Comparison of ENCODE assay signal across 23 cellular contexts in the genomic region with DNA sequence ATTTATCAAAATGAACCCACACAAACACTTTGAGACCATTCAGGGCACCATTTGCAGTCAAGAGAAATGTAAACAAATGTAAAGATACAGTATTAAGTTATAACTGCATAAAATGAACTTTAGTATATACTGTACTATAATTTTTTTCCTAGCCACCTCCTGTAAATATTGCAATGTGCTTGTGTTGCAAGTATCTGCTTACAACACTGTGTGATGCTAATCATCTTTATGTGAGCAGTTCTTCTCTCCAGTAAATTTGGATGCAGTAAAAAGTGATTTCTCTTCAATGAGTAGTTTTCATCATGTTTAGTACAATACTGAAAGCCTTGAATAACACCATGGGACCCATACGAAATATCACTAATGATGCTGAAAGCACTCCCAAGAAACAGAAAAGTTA. TPM values are rescaled to one million over a fixed set of nuclear protein-coding genes. Genes with fewer than 3 reads are reported as not detected.
DNase-seq lines count a peak whose midpoint lies in the region; ATAC-seq, FAIRE-seq and TF ChIP-seq lines count a peak whose summit lies in the region.
"Had no signal": no experiment of that assay in that cellular context is flagged by ENCODE, and none has a peak within 500 bp of the region (broad histone marks: within the 10 kb centered on the region; RNA-seq: fewer than 3 reads in every experiment).

No MANE protein-coding gene starts in this region.

- no peak overlapping the region for H2AFZ ChIP-seq in HepG2 (ENCODE audit: low read length)
- no peak overlapping the region for H2AFZ ChIP-seq in mammary epithelial cell (ENCODE audit: low read depth, low read length)
- H2AFZ ChIP-seq in Karpas-422 (ENCODE audit: low read length) = no peak overlapping the region

- DNase-seq in HepG2 (ENCODE audit: low spot score) (no peak), right lobe of liver (no peak), OCI-M1 (lab: John Stamatoyannopoulos, UW) (peak; percentile 30), mammary epithelial cell (no peak), Karpas-422 (no peak), LoVo (ENCODE audit: low spot score) (no peak), AG20443 (ENCODE audit: low spot score) (no peak)
- DNase-seq: activated CD8-positive, alpha-beta memory T cell treated with anti-CD3 and anti-CD28 coated beads for 24 hours; adrenal gland; dorsolateral prefrontal cortex; EL; gastrocnemius medialis; kidney glomerular epithelial cell; naive B cell; NCI-H146; small intestine; stimulated activated CD4-positive, alpha-beta T cell treated with anti-CD3 and anti-CD28 coated beads, Interleukin-4, amount 100 ng/mL, for 1 hour; T-helper 2 cell; uterus had no signal

- peaks cover 91% of the 10 kb centered on the region for H3K4me1 ChIP-seq in HepG2 (ENCODE audit: insufficient read depth, low read length)
- peaks cover 0 to 43% (median 6%) of the 10 kb centered on the region in 4 donors for H3K4me1 ChIP-seq in right lobe of liver
- H3K4me1 ChIP-seq in mammary epithelial cell (ENCODE audit: insufficient read depth, low read length) = peaks cover 5% of the 10 kb centered on the region
- H3K4me1 ChIP-seq in Karpas-422 (ENCODE audit: low read length) = peaks cover 57% of the 10 kb centered on the region
- H3K4me1 ChIP-seq: prostate gland had no signal

- CTCF ChIA-PET in HepG2 (lab: Yijun Ruan, JAX; ENCODE audit: low intra/inter-chr PET ratio, low total read pairs) = no interaction called here
- CTCF ChIA-PET in mammary epithelial cell (lab: Charles Lee; ENCODE audit: low non-redundant PET) = no interaction called here

- no peak for TF ChIP-seq RAD21 in HepG2 (CRISPR knock-in tag; IDR thresholded peaks at IDR 0.05)

- no peaks in the 10 kb centered on the region for H3K27me3 ChIP-seq in HepG2 (ENCODE audit: control insufficient read depth in 1 of 2, insufficient read depth in 2 of 2, low read length in 2 of 2)
- no peaks in the 10 kb centered on the region for H3K27me3 ChIP-seq in right lobe of liver
- no peaks in the 10 kb centered on the region for H3K27me3 ChIP-seq in mammary epithelial cell (ENCODE audit: insufficient read depth, low read length)
- H3K27me3 ChIP-seq in Karpas-422 (ENCODE audit: low read length) = no peaks in the 10 kb centered on the region
- H3K27me3 ChIP-seq: adrenal gland, cardiac muscle cell, dorsolateral prefrontal cortex, gastrocnemius medialis, uterus had no signal

- H3K9ac ChIP-seq in HepG2 (ENCODE audit: insufficient read depth, low read depth, low read length) (no peak overlapping the region), mammary epithelial cell (ENCODE audit: insufficient read depth, low read length) (no peak overlapping the region), Karpas-422 (ENCODE audit: low read length) (no peak overlapping the region)

- POLR2A ChIA-PET in HepG2 (lab: Yijun Ruan, JAX) = interaction anchor here (4.8 kb wide), 1 partner anchor 9 kb away, joined by 31 read pairs; the partner anchor contains the start of gene G3BP1

- BruUV-seq in HepG2 (replicated peaks; lab: Mats Ljungman, UMichigan) = TSS peak; percentile 1
- BruUV-seq in mammary epithelial cell (replicated peaks; lab: Mats Ljungman, UMichigan) = no TSS peak

- FAIRE-seq in HepG2 (lab: Jason Lieb, UNC) = no peak
- FAIRE-seq: small intestine had no signal

- H3K79me2 ChIP-seq in HepG2 (ENCODE audit: insufficient read depth, low read length) (peaks cover 100% of the 10 kb centered on the region), mammary epithelial cell (ENCODE audit: insufficient read depth, low read length) (peaks cover 100% of the 10 kb centered on the region), Karpas-422 (ENCODE audit: low read length) (peaks cover 100% of the 10 kb centered on the region)

- peaks cover 2 to 9% of the 10 kb centered on the region in 2 experiments; a peak in 4 of 5 replicates for H3K36me3 ChIP-seq in HepG2 (replicated peaks in 1 of 2; ENCODE audit: control insufficient read depth in 1 of 2, insufficient read depth in 2 of 2, low read length in 2 of 2)
- no peaks in the 10 kb centered on the region for H3K36me3 ChIP-seq in right lobe of liver
- H3K36me3 ChIP-seq in mammary epithelial cell (ENCODE audit: insufficient read depth, low read length) = peaks cover 8% of the 10 kb centered on the region
- peaks cover 52% of the 10 kb centered on the region for H3K36me3 ChIP-seq in Karpas-422 (ENCODE audit: insufficient read depth, low read length)
- H3K36me3 ChIP-seq: adrenal gland, gastrocnemius medialis, prostate gland, uterus had no signal

- ATAC-seq in HepG2 = no peak
- ATAC-seq in right lobe of liver = no peak
- ATAC-seq in HG03045 (IDR thresholded peaks at IDR 0.05; ENCODE audit: unreplicated experiment) = no peak
- ATAC-seq: gastrocnemius medialis had no signal

- H3K9me2 ChIP-seq in Karpas-422 (replicated peaks; ENCODE audit: insufficient read depth, low read length) = no peaks in the 10 kb centered on the region

- TF ChIP-seq POLR2A in HepG2 (IDR thresholded peaks at IDR 0.05; ENCODE audit: insufficient read depth in 1 of 2, low read depth in 2 of 2, low read length in 2 of 2) = no peak
- TF ChIP-seq POLR2A in right lobe of liver (IDR thresholded peaks at IDR 0.05) = no peak

- H4K20me1 ChIP-seq in HepG2 (ENCODE audit: insufficient read depth, low read length) (peaks cover 98% of the 10 kb centered on the region), mammary epithelial cell (ENCODE audit: insufficient read depth, low read length) (peaks cover 43% of the 10 kb centered on the region), Karpas-422 (ENCODE audit: insufficient read depth, low read depth, low read length) (peaks cover 90% of the 10 kb centered on the region)

- H3K9me3 ChIP-seq in HepG2 (ENCODE audit: low read length) = no peaks in the 10 kb centered on the region
- no peaks in the 10 kb centered on the region for H3K9me3 ChIP-seq in right lobe of liver
- H3K9me3 ChIP-seq in mammary epithelial cell (replicated peaks; ENCODE audit: insufficient read depth, low read length) = no peaks in the 10 kb centered on the region
- H3K9me3 ChIP-seq in Karpas-422 (ENCODE audit: low read length) = no peaks in the 10 kb centered on the region
- H3K9me3 ChIP-seq: adrenal gland, gastrocnemius medialis, prostate gland, uterus had no signal

- no peak overlapping the region; the same call in 1 of the 2 replicates for H3K4me2 ChIP-seq in HepG2 (ENCODE audit: low read depth, low read length)
- H3K4me2 ChIP-seq in mammary epithelial cell (ENCODE audit: insufficient read depth, low read depth, low read length) = peak overlapping the region; percentile 3
- H3K4me2 ChIP-seq in Karpas-422 (ENCODE audit: low read depth, low read length, poor library complexity, severe bottlenecking) = no peak overlapping the region

- no peak for TF ChIP-seq EP300 in HepG2 (IDR thresholded peaks at IDR 0.05; ENCODE audit: low read depth in 2 of 2, low read length in 2 of 2)
- no peak for TF ChIP-seq EP300 in HepG2 (CRISPR knock-in tag; IDR thresholded peaks at IDR 0.05; ENCODE audit: borderline replicate concordance)

- TF ChIP-seq CTCF in HepG2 (CRISPR knock-in tag; IDR thresholded peaks at IDR 0.05) (no peak), right lobe of liver (IDR thresholded peaks at IDR 0.05) (no peak), mammary epithelial cell (conservative IDR thresholded peaks at IDR 0.05 in 1 of 2, IDR thresholded peaks at IDR 0.05 in 1 of 2; ENCODE audit: extremely low read depth in 1 of 2, insufficient read depth in 1 of 2, low read depth in 1 of 2, low read length in 2 of 2) (no peak)

- in situ Hi-C loops in HepG2 (cut with HindIII; ENCODE audit: extremely low pct_ligation_motif_present, low pct_unique_long_range_greater_than_20kb) (no loop called here), mammary epithelial cell (cut with MboI; ENCODE audit: low sequenced_read_pairs in 2 of 2) (no loop called here)

- no peak overlapping the region for H3K4me3 ChIP-seq in HepG2 (replicated peaks in 1 of 3; ENCODE audit: insufficient read depth in 1 of 3, low read depth in 2 of 3, low read length in 3 of 3)
- H3K4me3 ChIP-seq in right lobe of liver = no peak overlapping the region
- H3K4me3 ChIP-seq in mammary epithelial cell (replicated peaks in 1 of 3; ENCODE audit: insufficient read depth in 1 of 3, low read depth in 2 of 3, low read length in 3 of 3) = no peak overlapping the region
- no peak overlapping the region for H3K4me3 ChIP-seq in Karpas-422 (ENCODE audit: low read length)
- H3K4me3 ChIP-seq: adrenal gland, cardiac muscle cell, dorsolateral prefrontal cortex, gastrocnemius medialis, prostate gland, uterus had no signal

- intact Hi-C loops in HepG2 (cut with micrococcal nuclease; ENCODE audit: unreplicated experiment) = no loop called here
- intact Hi-C loops in right lobe of liver (cut with DNase I) = no loop called here
- intact Hi-C loops in mammary epithelial cell (cut with micrococcal nuclease) = no loop called here

- WGBS in HepG2 (ENCODE audit: low lambda C conversion rate) = 77% methylated on average over 1 of the region's 1 CpG
- 39% methylated on average over 1 of the region's 1 CpG for WGBS in right lobe of liver (ENCODE audit: insufficient coverage, low coverage, low lambda C conversion rate, missing lambda C conversion rate)
- 0% methylated on average over 1 of the region's 1 CpG for WGBS in mammary epithelial cell (ENCODE audit: low coverage, missing lambda C conversion rate)

- no peak overlapping the region for H3K27ac ChIP-seq in HepG2 (ENCODE audit: extremely low read length, insufficient read depth, low read length)
- H3K27ac ChIP-seq in right lobe of liver = no peak overlapping the region
- no peak overlapping the region for H3K27ac ChIP-seq in mammary epithelial cell (ENCODE audit: insufficient read depth, low read depth, low read length)
- H3K27ac ChIP-seq in Karpas-422 (ENCODE audit: low read length) = no peak overlapping the region
- H3K27ac ChIP-seq: adrenal gland, cardiac muscle cell, dorsolateral prefrontal cortex, epithelial cell of prostate, prostate gland, uterus had no signal

- dilution Hi-C loops in mammary epithelial cell (cut with HindIII; ENCODE audit: low sequenced_read_pairs) = no loop called here

RNA-seq across cellular contexts. Expression of gene G3BP1, which starts 9.4 kb away (rescaled TPM):
- total RNA-seq in HepG2 (2016; rRNA removed; fragmentation: Illumina TruSeq; extraction: Trizol) (320 and 517 TPM in 2 replicates), right lobe of liver (100 to 1,000 TPM in 2 of 6 experiments, 10 to 100 TPM in 4; 63.9 to 107 (median 94.5) TPM), mammary epithelial cell (100 to 1,000 TPM; 193 to 252 TPM)
- 41.5 and 44.3 TPM in 2 replicates for total RNA-seq in HepG2 (2016; cell fraction: cytosol; rRNA removed; fragmentation: Illumina TruSeq; extraction: Trizol; ENCODE audit: low read depth)
- 318 and 499 TPM in 2 replicates for total RNA-seq in HepG2 (2016; cell fraction: insoluble cytoplasmic fraction; rRNA removed; fragmentation: Illumina TruSeq; extraction: Trizol)
- 78.5 and 90.0 TPM in 2 replicates for total RNA-seq in HepG2 (2016; cell fraction: membrane; rRNA removed; fragmentation: Illumina TruSeq; extraction: Trizol)
- 169 and 180 TPM in 2 replicates for total RNA-seq in HepG2 (2016; cell fraction: nucleus; rRNA removed; fragmentation: Illumina TruSeq; extraction: Trizol)
- polyA plus RNA-seq in HepG2 (2011; rRNA removed) (36.7 and 36.8 TPM in 2 replicates), mammary epithelial cell (82.5 TPM)
- 19.1 and 29.1 TPM in 2 replicates for polyA plus RNA-seq in HepG2 (2011; cell fraction: cytosol; rRNA removed)
- polyA plus RNA-seq in HepG2 (2011; cell fraction: nucleus; rRNA removed) = 21.7 and 24.8 TPM in 2 replicates
- polyA plus RNA-seq in HepG2 (2012) = 69.1 and 93.9 TPM in 2 replicates
- 10.9 and 11.4 TPM in 2 replicates for polyA plus RNA-seq in HepG2 (2016; cell fraction: cytosol; fragmentation: Illumina TruSeq; extraction: Trizol; ENCODE audit: low read depth)
- polyA plus RNA-seq in HepG2 (2016; cell fraction: insoluble cytoplasmic fraction; fragmentation: Illumina TruSeq; extraction: Trizol; ENCODE audit: low read depth) = 267 and 318 TPM in 2 replicates
- polyA plus RNA-seq in HepG2 (2016; cell fraction: membrane; fragmentation: Illumina TruSeq; extraction: Trizol; ENCODE audit: low read depth) = 32.9 and 35.3 TPM in 2 replicates
- 110 and 112 TPM in 2 replicates for polyA plus RNA-seq in HepG2 (2016; cell fraction: nucleus; fragmentation: Illumina TruSeq; extraction: Trizol; ENCODE audit: insufficient read depth, low read depth)
- polyA minus RNA-seq in HepG2 (2011; rRNA and poly(A)+ RNA removed; ENCODE audit: low replicate concordance) = 119 and 313 TPM in 2 replicates
- polyA minus RNA-seq in HepG2 (2011; cell fraction: cytosol; rRNA and poly(A)+ RNA removed) = 75.4 and 95.6 TPM in 2 replicates
- polyA minus RNA-seq in HepG2 (2011; cell fraction: nucleus; rRNA and poly(A)+ RNA removed) = 143 and 162 TPM in 2 replicates
- 346 TPM for polyA minus RNA-seq in mammary epithelial cell
- total RNA-seq in Karpas-422 (2014; rRNA removed; shearing (Covaris generic); ENCODE audit: low replicate concordance) = 130 and 186 TPM in 2 replicates

RNA-seq across cellular contexts. Expression of gene ATOX1, which starts 22.8 kb away (rescaled TPM):
- 124 and 146 TPM in 2 replicates for total RNA-seq in HepG2 (2016; rRNA removed; fragmentation: Illumina TruSeq; extraction: Trizol)
- total RNA-seq in HepG2 (2016; cell fraction: cytosol; rRNA removed; fragmentation: Illumina TruSeq; extraction: Trizol; ENCODE audit: low read depth) = 55.4 and 83.7 TPM in 2 replicates
- 123 and 144 TPM in 2 replicates for total RNA-seq in HepG2 (2016; cell fraction: insoluble cytoplasmic fraction; rRNA removed; fragmentation: Illumina TruSeq; extraction: Trizol)
- total RNA-seq in HepG2 (2016; cell fraction: membrane; rRNA removed; fragmentation: Illumina TruSeq; extraction: Trizol) = 93.5 and 124 TPM in 2 replicates
- total RNA-seq in HepG2 (2016; cell fraction: nucleus; rRNA removed; fragmentation: Illumina TruSeq; extraction: Trizol) = 49.1 and 52.7 TPM in 2 replicates
- polyA plus RNA-seq in HepG2 (2011; rRNA removed) = 62.4 and 62.5 TPM in 2 replicates
- polyA plus RNA-seq in HepG2 (2011; cell fraction: cytosol; rRNA removed) = 113 and 180 TPM in 2 replicates
- polyA plus RNA-seq in HepG2 (2011; cell fraction: nucleus; rRNA removed) = 35.5 and 39.6 TPM in 2 replicates
- 92.4 and 93.3 TPM in 2 replicates for polyA plus RNA-seq in HepG2 (2012)
- 97.4 and 143 TPM in 2 replicates for polyA plus RNA-seq in HepG2 (2016; cell fraction: cytosol; fragmentation: Illumina TruSeq; extraction: Trizol; ENCODE audit: low read depth)
- polyA plus RNA-seq in HepG2 (2016; cell fraction: insoluble cytoplasmic fraction; fragmentation: Illumina TruSeq; extraction: Trizol; ENCODE audit: low read depth) = 209 and 219 TPM in 2 replicates
- 131 and 173 TPM in 2 replicates for polyA plus RNA-seq in HepG2 (2016; cell fraction: membrane; fragmentation: Illumina TruSeq; extraction: Trizol; ENCODE audit: low read depth)
- 113 and 116 TPM in 2 replicates for polyA plus RNA-seq in HepG2 (2016; cell fraction: nucleus; fragmentation: Illumina TruSeq; extraction: Trizol; ENCODE audit: insufficient read depth, low read depth)
- 66.0 and 83.2 TPM in 2 replicates for polyA minus RNA-seq in HepG2 (2011; rRNA and poly(A)+ RNA removed; ENCODE audit: low replicate concordance)
- polyA minus RNA-seq in HepG2 (2011; cell fraction: cytosol; rRNA and poly(A)+ RNA removed) = 18.4 and 25.2 TPM in 2 replicates
- polyA minus RNA-seq in HepG2 (2011; cell fraction: nucleus; rRNA and poly(A)+ RNA removed) = 18.3 and 24.2 TPM in 2 replicates
- 100 to 1,000 TPM in 3 of 6 experiments, 10 to 100 TPM in 3; 83.1 to 177 (median 96.7) TPM for total RNA-seq in right lobe of liver
- 10 to 100 TPM; 27.0 to 89.2 TPM for total RNA-seq in mammary epithelial cell
- polyA plus RNA-seq in mammary epithelial cell = 310 TPM
- 53.9 TPM for polyA minus RNA-seq in mammary epithelial cell
- 104 and 114 TPM in 2 replicates for total RNA-seq in Karpas-422 (2014; rRNA removed; shearing (Covaris generic); ENCODE audit: low replicate concordance)
